Comparison of ENCODE assay signal across 11 cellular contexts in the genomic region with DNA sequence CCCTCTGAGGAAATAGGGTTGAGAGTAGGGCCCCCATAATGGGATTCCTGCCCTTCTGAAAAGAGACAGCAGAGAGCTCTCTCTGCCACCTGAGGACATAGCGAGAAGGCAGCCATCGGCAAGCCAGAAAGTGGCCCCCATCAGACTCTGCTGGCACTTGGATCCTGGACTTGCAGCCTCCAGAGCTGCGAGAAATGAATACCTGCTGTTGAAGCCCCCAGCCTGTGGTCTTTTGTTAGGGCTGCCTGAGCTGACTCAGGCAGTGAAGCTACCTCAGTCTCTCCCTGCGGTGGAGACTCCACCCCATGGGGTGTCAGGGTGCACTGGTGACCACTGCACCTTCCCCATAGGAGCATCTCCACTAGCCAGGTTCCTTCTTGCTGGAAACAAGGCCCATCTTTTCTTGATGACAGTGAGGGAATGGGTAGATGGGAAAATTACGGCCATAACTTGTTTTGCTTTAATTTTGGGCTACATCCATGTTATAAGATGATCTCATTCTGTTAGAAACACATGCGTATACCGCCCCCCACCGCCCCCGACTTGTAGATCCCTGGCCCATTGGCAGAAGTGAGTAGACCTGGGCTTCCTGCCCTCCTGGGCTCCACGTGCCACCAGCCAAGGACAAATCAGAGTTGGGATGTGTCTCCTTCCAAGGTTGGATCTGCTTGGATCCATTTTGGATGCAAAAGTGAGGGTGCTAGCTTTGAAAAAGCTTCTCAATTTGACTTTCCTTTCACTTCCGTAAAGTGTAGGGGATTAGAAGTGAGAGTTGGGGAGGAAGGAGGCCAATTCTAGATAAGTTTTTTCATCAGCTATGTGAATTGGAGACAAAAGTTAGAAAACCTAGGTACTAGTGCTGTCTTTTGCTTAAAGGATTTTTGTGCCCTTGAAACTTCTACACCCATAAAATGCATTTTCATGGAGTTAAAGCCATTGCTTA. TPM values are rescaled to one million over a fixed set of nuclear protein-coding genes. Genes with fewer than 3 reads are reported as not detected.
DNase-seq lines count a peak whose midpoint lies in the region; ATAC-seq, FAIRE-seq and TF ChIP-seq lines count a peak whose summit lies in the region.
"Had no signal": no experiment of that assay in that cellular context is flagged by ENCODE, and none has a peak within 500 bp of the region (broad histone marks: within the 10 kb centered on the region; RNA-seq: fewer than 3 reads in every experiment).

No MANE protein-coding gene starts in this region.

- ATAC-seq in GM21825 (IDR thresholded peaks at IDR 0.05; ENCODE audit: unreplicated experiment): no peak

- TF ChIP-seq CTCF in kidney (IDR thresholded peaks at IDR 0.05; ENCODE audit: borderline replicate concordance, extremely low read depth, insufficient read depth): peak; percentile 16

- intact Hi-C loops in activated CD4-positive, alpha-beta memory T cell treated with anti-CD3 and anti-CD28 coated beads for 36 hours (cut with micrococcal nuclease): loop anchor here (2.0 kb wide), 1 partner anchor 15 kb away; no protein-coding TSS in a partner anchor
- intact Hi-C loops in kidney (cut with DNase I): no loop called here

- H3K27ac ChIP-seq in kidney (ENCODE audit: low read depth in 2 of 2, low read length in 2 of 2): no peak overlapping the region
- H3K27ac ChIP-seq: prostate gland had no signal

- peak overlapping the region; percentile 89 for H3K27ac Mint-ChIP-seq in activated CD4-positive, alpha-beta memory T cell treated with anti-CD3 and anti-CD28 coated beads for 36 hours
- H3K27ac Mint-ChIP-seq: dendritic cell treated with granulocyte-macrophage colony-stimulating factor and Interleukin-4, amounts not matched to agents 40 ng/mL and 50 ng/mL, for 4 days had no signal

- CTCF ChIA-PET in activated CD4-positive, alpha-beta memory T cell treated with anti-CD3 and anti-CD28 coated beads for 36 hours (lab: Charles Lee): interaction anchor here (0.6 to 1.3 kb wide), 7 partner anchors 11 to 796 kb away, joined by 3 to 5 read pairs (median 3); no protein-coding TSS in a partner anchor

- no peaks in the 10 kb centered on the region for H3K27me3 ChIP-seq in MG63

- H3K36me3 ChIP-seq in kidney (ENCODE audit: control insufficient read depth in 1 of 2, insufficient read depth in 2 of 2, low read length in 2 of 2): no peaks in the 10 kb centered on the region
- no peaks in the 10 kb centered on the region for H3K36me3 ChIP-seq in MG63
- H3K36me3 ChIP-seq: prostate gland had no signal

- H3K9me3 ChIP-seq in kidney (ENCODE audit: control insufficient read depth in 1 of 2, low read length in 2 of 2) (no peaks in the 10 kb centered on the region), MG63 (no peaks in the 10 kb centered on the region)
- H3K9me3 ChIP-seq: prostate gland had no signal

- peak overlapping the region; percentile 2 for H3K4me3 Mint-ChIP-seq in activated CD4-positive, alpha-beta memory T cell treated with anti-CD3 and anti-CD28 coated beads for 36 hours
- H3K4me3 Mint-ChIP-seq: dendritic cell treated with granulocyte-macrophage colony-stimulating factor and Interleukin-4, amounts not matched to agents 40 ng/mL and 50 ng/mL, for 4 days had no signal

- H3K4me1 ChIP-seq in kidney (ENCODE audit: control insufficient read depth in 1 of 2, insufficient read depth in 1 of 2, low read depth in 1 of 2, low read length in 2 of 2): peaks cover 14 to 20% of the 10 kb centered on the region in 2 donors

- FAIRE-seq in kidney (lab: Jason Lieb, UNC) (no peak), H54 (lab: Jason Lieb, UNC) (no peak)

- H3K36me3 Mint-ChIP-seq in activated CD4-positive, alpha-beta memory T cell treated with anti-CD3 and anti-CD28 coated beads for 36 hours: peaks cover 23% of the 10 kb centered on the region

- H3K4me3 ChIP-seq in kidney (ENCODE audit: low read length in 2 of 2) (no peak overlapping the region), MG63 (no peak overlapping the region)
- H3K4me3 ChIP-seq: prostate gland had no signal

- TF ChIP-seq POLR2A in H54 (IDR thresholded peaks at IDR 0.05; ENCODE audit: low read depth, low read length): no peak

- no peak overlapping the region for H3K9ac ChIP-seq in kidney (ENCODE audit: low read length in 2 of 2)

- H3K27me3 Mint-ChIP-seq in activated CD4-positive, alpha-beta memory T cell treated with anti-CD3 and anti-CD28 coated beads for 36 hours: no peaks in the 10 kb centered on the region
- H3K27me3 Mint-ChIP-seq: dendritic cell treated with granulocyte-macrophage colony-stimulating factor and Interleukin-4, amounts not matched to agents 40 ng/mL and 50 ng/mL, for 4 days had no signal

- DNase-seq in CD1c-positive myeloid dendritic cell (ENCODE audit: extremely low spot score): peak; percentile 29
- peak; percentile 29 for DNase-seq in HT-29 (ENCODE audit: low spot score)
- DNase-seq in activated CD4-positive, alpha-beta memory T cell treated with anti-CD3 and anti-CD28 coated beads for 36 hours: peak; percentile 50
- DNase-seq in kidney: no peak
- no peak for DNase-seq in H54 (ENCODE audit: insufficient read length, low spot score)
- no peak for DNase-seq in ureter (ENCODE audit: low spot score)
- no peak for DNase-seq in MG63
- DNase-seq: NCI-H1436 had no signal

- POLR2A ChIA-PET in activated CD4-positive, alpha-beta memory T cell treated with anti-CD3 and anti-CD28 coated beads for 36 hours (lab: Charles Lee): interaction anchor here (0.7 to 2.6 kb wide), 9 partner anchors 9 to 41 kb away, joined by 3 to 15 read pairs (median 4); no protein-coding TSS in a partner anchor

- H3K4me1 Mint-ChIP-seq in activated CD4-positive, alpha-beta memory T cell treated with anti-CD3 and anti-CD28 coated beads for 36 hours (ENCODE audit: low read depth): peaks cover 98% of the 10 kb centered on the region

- H3K9me3 Mint-ChIP-seq in activated CD4-positive, alpha-beta memory T cell treated with anti-CD3 and anti-CD28 coated beads for 36 hours: no peaks in the 10 kb centered on the region
- H3K9me3 Mint-ChIP-seq: dendritic cell treated with granulocyte-macrophage colony-stimulating factor and Interleukin-4, amounts not matched to agents 40 ng/mL and 50 ng/mL, for 4 days had no signal

RNA-seq across cellular contexts. Expression of gene NCK2, which starts 42.9 kb away (rescaled TPM):
- 29.1 and 31.2 TPM in 2 replicates for total RNA-seq in HT-29 (2014; rRNA removed; shearing (Covaris generic))
- total RNA-seq in activated CD4-positive, alpha-beta memory T cell treated with anti-CD3 and anti-CD28 coated beads for 36 hours: 10 to 100 TPM; 81.8 to 85.8 TPM
- total RNA-seq in kidney (52.9 TPM), ureter (40.9 TPM)
- polyA plus RNA-seq in kidney (ENCODE audit: insufficient read depth, low read depth, low replicate concordance): 22.8 TPM
- 7.3 and 23.4 TPM in 2 replicates for total RNA-seq in MG63 (2014; rRNA removed; shearing (Covaris generic); ENCODE audit: low replicate concordance)

Comparison
In these comparisons a context has a peak if more than half of its experiments do, and no peak if none do; other contexts are left out.
1. DNase-seq: peak in CD1c-positive myeloid dendritic cell (single experiment), HT-29 (single experiment) and activated CD4-positive, alpha-beta memory T cell treated with anti-CD3 and anti-CD28 coated beads for 36 hours (single experiment); none in kidney (single experiment), H54 (single experiment), ureter (single experiment) and MG63 (single experiment).